In the genomic region with DNA sequence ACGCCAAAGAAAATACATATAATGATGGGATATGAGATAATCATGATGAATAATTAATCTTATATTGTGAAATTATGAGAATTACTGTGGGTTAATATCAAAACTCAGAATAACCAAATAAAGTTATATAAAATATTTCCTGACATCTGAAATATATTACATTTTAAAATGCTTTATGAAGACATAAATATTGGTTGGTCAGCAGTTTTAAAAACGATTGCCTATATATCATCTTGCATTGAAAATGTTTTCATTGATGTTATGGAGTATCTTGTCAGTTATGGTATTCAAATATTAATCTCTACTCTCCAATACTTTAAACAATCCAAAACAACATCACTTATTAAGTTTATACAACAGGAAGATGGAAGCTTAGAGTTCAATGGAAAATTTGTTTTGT, we compare ENCODE assay signal across 26 cellular contexts.
"Had no signal": no experiment of that assay in that cellular context is flagged by ENCODE, and none has a peak within 500 bp of the region (broad histone marks: within the 10 kb centered on the region; RNA-seq: fewer than 3 reads in every experiment).

No MANE protein-coding gene starts in this region.

- DNase-seq: colonic mucosa; cortex of kidney; dermis blood vessel endothelial cell; dorsolateral prefrontal cortex; effector CD4-positive, alpha-beta T cell; effector CD8-positive, alpha-beta T cell; effector memory CD4-positive, alpha-beta T cell; effector memory CD8-positive, alpha-beta T cell; endodermal cell; erythroblast; esophagus squamous epithelium; foreskin fibroblast; foreskin keratinocyte; foreskin melanocyte; gastrocnemius medialis; glutamatergic neuron; head of caudate nucleus; heart left ventricle; heart right ventricle had no signal

- H2AFZ ChIP-seq: hepatocyte had no signal

- H3K79me2 ChIP-seq: hepatocyte had no signal

- H3K27me3 ChIP-seq: colonic mucosa, esophagus muscularis mucosa, esophagus squamous epithelium, foreskin keratinocyte, gastroesophageal sphincter, heart left ventricle, heart right ventricle, hepatocyte had no signal

- H3K4me3 ChIP-seq: colonic mucosa, dorsolateral prefrontal cortex, esophagus muscularis mucosa, esophagus squamous epithelium, gastrocnemius medialis, gastroesophageal sphincter, heart left ventricle, heart right ventricle, hepatocyte had no signal

- H3K4me2 ChIP-seq: hepatocyte had no signal

- H3K4me1 ChIP-seq: colonic mucosa, foreskin keratinocyte, gastrocnemius medialis, heart left ventricle, heart right ventricle had no signal

- H3K27ac ChIP-seq: colonic mucosa, dorsolateral prefrontal cortex, epithelial cell of prostate, esophagus muscularis mucosa, esophagus squamous epithelium, foreskin keratinocyte, gastrocnemius medialis, gastroesophageal sphincter, heart left ventricle, heart right ventricle, hepatocyte had no signal

- ATAC-seq: effector memory CD8-positive, alpha-beta T cell; esophagus mucosa; foreskin keratinocyte; gastrocnemius medialis; gastroesophageal sphincter; heart left ventricle; heart right ventricle had no signal

- FAIRE-seq: colon, endothelial cell of umbilical vein had no signal

- H3K36me3 ChIP-seq: colonic mucosa, esophagus muscularis mucosa, esophagus squamous epithelium, gastrocnemius medialis, gastroesophageal sphincter, heart left ventricle, heart right ventricle had no signal

- H3K9me3 ChIP-seq: colonic mucosa, esophagus muscularis mucosa, esophagus squamous epithelium, gastrocnemius medialis, gastroesophageal sphincter, heart left ventricle, heart right ventricle had no signal
